In genomic region chr1:207738418-207738774, GRCh38 we compare ENCODE assay signal across 8 cellular contexts. TPM values are rescaled to one million over a fixed set of nuclear protein-coding genes. Genes with fewer than 3 reads are reported as not detected.
DNase-seq lines count a peak whose midpoint lies in the region; ATAC-seq, FAIRE-seq and TF ChIP-seq lines count a peak whose summit lies in the region.
"Not testable (repeated sequence)": the region's sequence is repeated elsewhere in the genome, so short reads cannot be mapped to it uniquely, and the experiment has no call there.

No MANE protein-coding gene starts in this region.

- not testable (repeated sequence) for H3K9me2 ChIP-seq in OCI-LY7 (ENCODE audit: insufficient read depth, low read length)

- not testable (repeated sequence) for TF ChIP-seq RAD21 in HepG2 (CRISPR knock-in tag; IDR thresholded peaks at IDR 0.05)

- TF ChIP-seq POLR2A in HepG2 (IDR thresholded peaks at IDR 0.05; ENCODE audit: insufficient read depth in 1 of 2, low read depth in 2 of 2, low read length in 2 of 2): not testable (repeated sequence)

- TF ChIP-seq EP300 in HepG2 (IDR thresholded peaks at IDR 0.05; ENCODE audit: low read depth in 2 of 2, low read length in 2 of 2); HepG2 (CRISPR knock-in tag; IDR thresholded peaks at IDR 0.05; ENCODE audit: borderline replicate concordance): not testable (repeated sequence)

- H3K9ac ChIP-seq in DND-41 (ENCODE audit: low read depth, low read length); endocrine pancreas (ENCODE audit: control insufficient read depth, insufficient read depth, low read length); HepG2 (ENCODE audit: insufficient read depth, low read depth, low read length): not testable (repeated sequence)

- not testable (repeated sequence) for H3K4me1 ChIP-seq in DND-41 (ENCODE audit: insufficient read depth, low read length); OCI-LY7 (ENCODE audit: insufficient read depth, low read length, poor library complexity, severe bottlenecking); endocrine pancreas (ENCODE audit: control insufficient read depth, insufficient read depth, low read length)
- peaks cover 13% of the 10 kb centered on the region for H3K4me1 ChIP-seq in HepG2 (ENCODE audit: insufficient read depth, low read length)

- CTCF ChIA-PET in OCI-LY7 (lab: Charles Lee; ENCODE audit: unreplicated experiment): interaction anchor here (0.8 kb wide), 1 partner anchor 84 kb away, joined by 3 read pairs; no protein-coding TSS in a partner anchor
- CTCF ChIA-PET in HepG2 (lab: Yijun Ruan, JAX; ENCODE audit: low intra/inter-chr PET ratio, low total read pairs): not testable (repeated sequence)

- H2AFZ ChIP-seq in DND-41 (ENCODE audit: low read depth, low read length); HepG2 (ENCODE audit: low read length): not testable (repeated sequence)
- peak overlapping the region; percentile 63 for H2AFZ ChIP-seq in OCI-LY7 (ENCODE audit: low read length)

- not testable (repeated sequence) for H3K9me3 Mint-ChIP-seq in activated naive CD8-positive, alpha-beta T cell (ENCODE audit: low read depth)

- H3K9me3 ChIP-seq in DND-41 (ENCODE audit: insufficient read depth, low read length, severe bottlenecking); OCI-LY7 (ENCODE audit: low read length); endocrine pancreas (ENCODE audit: control insufficient read depth, low read length); HepG2 (ENCODE audit: low read length): not testable (repeated sequence)

- not testable (repeated sequence) for H3K79me2 ChIP-seq in DND-41 (ENCODE audit: insufficient read depth, low read length); OCI-LY7 (ENCODE audit: insufficient read depth, low read depth, low read length); HepG2 (ENCODE audit: insufficient read depth, low read length)

- H3K27me3 Mint-ChIP-seq in activated naive CD8-positive, alpha-beta T cell: not testable (repeated sequence)

- intact Hi-C loops in OCI-LY7 (cut with micrococcal nuclease; ENCODE audit: unreplicated experiment); HepG2 (cut with micrococcal nuclease; ENCODE audit: unreplicated experiment): not testable (repeated sequence)

- POLR2A ChIA-PET in OCI-LY7 (lab: Charles Lee): interaction anchor here (0.8 to 1.1 kb wide), 3 partner anchors 10 to 17 kb away, joined by 3 to 4 read pairs (median 4); no protein-coding TSS in a partner anchor
- POLR2A ChIA-PET in HepG2 (lab: Yijun Ruan, JAX): interaction anchor here (0.9 to 1.9 kb wide), 2 partner anchors 10 to 14 kb away, joined by 3 to 9 read pairs; partner anchors contain the start of gene CD46

- H3K4me3 Mint-ChIP-seq in activated naive CD8-positive, alpha-beta T cell: peak overlapping the region; percentile 24

- H3K36me3 ChIP-seq in DND-41 (ENCODE audit: insufficient read depth, low read length); OCI-LY7 (ENCODE audit: insufficient read depth, low read length); endocrine pancreas (ENCODE audit: control insufficient read depth, insufficient read depth, low read length); HepG2 (replicated peaks in 1 of 2; ENCODE audit: control insufficient read depth in 1 of 2, insufficient read depth in 2 of 2, low read length in 2 of 2): not testable (repeated sequence)

- TF ChIP-seq CTCF in DND-41 (IDR thresholded peaks at IDR 0.05; ENCODE audit: borderline replicate concordance, extremely low read depth, low read length, poor library complexity, severe bottlenecking); OCI-LY7 (conservative IDR thresholded peaks at IDR 0.05; ENCODE audit: low read length); HepG2 (CRISPR knock-in tag; IDR thresholded peaks at IDR 0.05): not testable (repeated sequence)

- FAIRE-seq in HepG2 (lab: Jason Lieb, UNC): not testable (repeated sequence)

- ATAC-seq in DND-41 (ENCODE audit: insufficient read depth, low read depth) (peak; percentile 66; the same call in 2 of the 3 replicates), HepG2 (peak; percentile 41)

- not testable (repeated sequence) for H3K27me3 ChIP-seq in DND-41 (ENCODE audit: insufficient read depth, low read length, poor library complexity); endocrine pancreas (ENCODE audit: control insufficient read depth, insufficient read depth, low read length); HepG2 (ENCODE audit: control insufficient read depth in 1 of 2, insufficient read depth in 2 of 2, low read length in 2 of 2)

- H3K4me1 Mint-ChIP-seq in activated naive CD8-positive, alpha-beta T cell (ENCODE audit: low read depth): peaks cover 12% of the 10 kb centered on the region

- not testable (repeated sequence) for H3K36me3 Mint-ChIP-seq in activated naive CD8-positive, alpha-beta T cell

- not testable (repeated sequence) for H3K27ac ChIP-seq in DND-41 (ENCODE audit: low read length); OCI-LY7 (ENCODE audit: low read depth, low read length, poor library complexity, severe bottlenecking); HepG2 (ENCODE audit: extremely low read length, insufficient read depth, low read length)

- not testable (repeated sequence) for H3K4me2 ChIP-seq in DND-41 (ENCODE audit: insufficient read depth, low read length); OCI-LY7 (ENCODE audit: low read length)
- peak overlapping the region; percentile 72 for H3K4me2 ChIP-seq in HepG2 (ENCODE audit: low read depth, low read length)

- WGBS in HepG2 (ENCODE audit: low lambda C conversion rate): 4% methylated on average over 5 of the region's 5 CpGs

- in situ Hi-C loops in HepG2 (cut with HindIII; ENCODE audit: extremely low pct_ligation_motif_present, low pct_unique_long_range_greater_than_20kb): not testable (repeated sequence)

- peak; percentile 36 for DNase-seq in CD1c-positive myeloid dendritic cell (ENCODE audit: extremely low spot score)
- not testable (repeated sequence) for DNase-seq in DND-41; OCI-LY7 (ENCODE audit: low spot score); HepG2 (ENCODE audit: low spot score)
- peak; percentile 27 to 29 for DNase-seq in activated CD4-positive, alpha-beta T cell treated with anti-CD3 and anti-CD28 coated beads, Interleukin-2, amount 50 U/mL, for 4 hours
- DNase-seq in stimulated activated naive CD4-positive, alpha-beta T cell (lab: John Stamatoyannopoulos, UW): peak; percentile 31 to 70 (median 62)

- not testable (repeated sequence) for H4K20me1 ChIP-seq in DND-41 (ENCODE audit: insufficient read depth, low read length); OCI-LY7 (ENCODE audit: insufficient read depth, low read length); HepG2 (ENCODE audit: insufficient read depth, low read length)

- BruUV-seq in OCI-LY7 (replicated peaks; lab: Mats Ljungman, UMichigan); HepG2 (replicated peaks; lab: Mats Ljungman, UMichigan): not testable (repeated sequence)

- not testable (repeated sequence) for H3K4me3 ChIP-seq in DND-41 (ENCODE audit: low read depth in 1 of 2, low read length in 2 of 2); OCI-LY7 (ENCODE audit: low read depth, low read length, poor library complexity, severe bottlenecking)
- H3K4me3 ChIP-seq in endocrine pancreas (ENCODE audit: control insufficient read depth, insufficient read depth, low read length): peak overlapping the region; percentile 22
- H3K4me3 ChIP-seq in HepG2 (replicated peaks in 1 of 3; ENCODE audit: insufficient read depth in 1 of 3, low read depth in 2 of 3, low read length in 3 of 3): peak overlapping the region in 1 of 3 experiments; percentile 29; a peak in 1 of 6 replicates

- H3K27ac Mint-ChIP-seq in activated naive CD8-positive, alpha-beta T cell: not testable (repeated sequence)

RNA-seq across cellular contexts. Expression of gene CD46, which starts 13.5 kb away (rescaled TPM):
- 74.0 and 83.8 TPM in 2 replicates for total RNA-seq in OCI-LY7 (2014; rRNA removed; shearing (Covaris generic))
- total RNA-seq in OCI-LY7 (2022): 83.2 and 132 TPM in 2 replicates
- 70.3 and 130 TPM in 2 replicates for total RNA-seq in HepG2 (2016; rRNA removed; fragmentation: Illumina TruSeq; extraction: Trizol)
- 19.0 and 20.0 TPM in 2 replicates for total RNA-seq in HepG2 (2016; cell fraction: cytosol; rRNA removed; fragmentation: Illumina TruSeq; extraction: Trizol; ENCODE audit: low read depth)
- total RNA-seq in HepG2 (2016; cell fraction: insoluble cytoplasmic fraction; rRNA removed; fragmentation: Illumina TruSeq; extraction: Trizol): 69.6 and 139 TPM in 2 replicates
- 24.1 and 29.9 TPM in 2 replicates for total RNA-seq in HepG2 (2016; cell fraction: membrane; rRNA removed; fragmentation: Illumina TruSeq; extraction: Trizol)
- total RNA-seq in HepG2 (2016; cell fraction: nucleus; rRNA removed; fragmentation: Illumina TruSeq; extraction: Trizol): 261 and 271 TPM in 2 replicates
- 277 TPM in 2 replicates for polyA plus RNA-seq in HepG2 (2011; rRNA removed)
- polyA plus RNA-seq in HepG2 (2011; cell fraction: cytosol; rRNA removed): 65.6 and 131 TPM in 2 replicates
- 288 and 360 TPM in 2 replicates for polyA plus RNA-seq in HepG2 (2011; cell fraction: nucleus; rRNA removed)
- polyA plus RNA-seq in HepG2 (2012): 206 and 208 TPM in 2 replicates
- 3.8 and 4.6 TPM in 2 replicates for polyA plus RNA-seq in HepG2 (2016; cell fraction: cytosol; fragmentation: Illumina TruSeq; extraction: Trizol; ENCODE audit: low read depth)
- polyA plus RNA-seq in HepG2 (2016; cell fraction: insoluble cytoplasmic fraction; fragmentation: Illumina TruSeq; extraction: Trizol; ENCODE audit: low read depth): 59.7 and 64.0 TPM in 2 replicates
- polyA plus RNA-seq in HepG2 (2016; cell fraction: membrane; fragmentation: Illumina TruSeq; extraction: Trizol; ENCODE audit: low read depth): 10.1 and 11.1 TPM in 2 replicates
- polyA plus RNA-seq in HepG2 (2016; cell fraction: nucleus; fragmentation: Illumina TruSeq; extraction: Trizol; ENCODE audit: insufficient read depth, low read depth): 416 and 423 TPM in 2 replicates
- 96.1 and 146 TPM in 2 replicates for polyA minus RNA-seq in HepG2 (2011; rRNA and poly(A)+ RNA removed; ENCODE audit: low replicate concordance)
- polyA minus RNA-seq in HepG2 (2011; cell fraction: cytosol; rRNA and poly(A)+ RNA removed): 125 and 175 TPM in 2 replicates
- 353 and 394 TPM in 2 replicates for polyA minus RNA-seq in HepG2 (2011; cell fraction: nucleus; rRNA and poly(A)+ RNA removed)
